Comparison of ENCODE assay signal across 23 cellular contexts in genomic region chr2:229622495-229623355, GRCh38.
"Had no signal": no experiment of that assay in that cellular context is flagged by ENCODE, and none has a peak within 500 bp of the region (broad histone marks: within the 10 kb centered on the region; RNA-seq: fewer than 3 reads in every experiment).

No MANE protein-coding gene starts in this region.

- H3K4me3 ChIP-seq: coronary artery, esophagus muscularis mucosa, ovary, psoas muscle, right atrium auricular region, tibial nerve had no signal

- H3K9me3 ChIP-seq: esophagus muscularis mucosa, ovary, psoas muscle, right atrium auricular region, tibial nerve had no signal

- ATAC-seq: activated CD4-positive, alpha-beta T cell treated with anti-CD3 and anti-CD28 coated beads for 36 hours; activated naive CD4-positive, alpha-beta T cell treated with anti-CD3 and anti-CD28 coated beads, Interleukin-2, amount 50 U/mL, for 72 hours; activated T-helper 17 cell treated with anti-CD3 and anti-CD28 coated beads, Interleukin-2, amount 50 U/mL, for 72 hours; left ventricle myocardium superior; natural killer cell; psoas muscle; stimulated activated effector memory CD8-positive, alpha-beta T cell treated with anti-CD3 and anti-CD28 coated beads, Interleukin-12 subunit alpha, Interleukin-12 subunit beta, amount 100 ng/mL, for 72 hours; stimulated activated naive CD8-positive, alpha-beta T cell treated with anti-CD3 and anti-CD28 coated beads, Interleukin-15, amount 100 ng/mL, for 72 hours had no signal

- H3K4me1 ChIP-seq: esophagus muscularis mucosa, psoas muscle, right atrium auricular region, tibial nerve had no signal

- H3K27me3 ChIP-seq: ovary, right atrium auricular region, tibial nerve had no signal

- H3K27ac ChIP-seq: coronary artery, esophagus muscularis mucosa, ovary, psoas muscle, right atrium auricular region, tibial nerve had no signal

- H3K36me3 ChIP-seq: esophagus muscularis mucosa, ovary, right atrium auricular region, tibial nerve had no signal

- DNase-seq: activated CD4-positive, alpha-beta T cell treated with anti-CD3 and anti-CD28 coated beads for 36 hours; activated CD4-positive, alpha-beta T cell treated with anti-CD3 and anti-CD28 coated beads, Interleukin-2, amount 50 U/mL, for 4 hours; activated CD8-positive, alpha-beta memory T cell treated with anti-CD3 and anti-CD28 coated beads for 24 hours; activated CD8-positive, alpha-beta memory T cell treated with anti-CD3 and anti-CD28 coated beads, Interleukin-2, amount 50 U/mL, for 4 hours; activated T-cell treated with anti-CD3 and anti-CD28 coated beads, Interleukin-2, amount 50 U/mL, for 24 hours; aorta; cerebellar nuclear complex; hippocampal formation; kidney glomerular epithelial cell; left ventricle myocardium superior; mammary epithelial cell; natural killer cell; ovary; psoas muscle; stimulated activated CD4-positive, alpha-beta T cell treated with anti-CD3 and anti-CD28 coated beads, Interleukin-1b, Interleukin-23, amount 100 ng/mL, for 48 hours; stimulated activated naive CD8-positive, alpha-beta T cell treated with anti-CD3 and anti-CD28 coated beads, Interleukin-15, amount 100 ng/mL, for 72 hours had no signal
